ENCODE assay signal across 15 cellular contexts in genomic region chr2:181944164-181944913, GRCh38. TPM values are rescaled to one million over a fixed set of nuclear protein-coding genes. Genes with fewer than 3 reads are reported as not detected.
"Had no signal": no experiment of that assay in that cellular context is flagged by ENCODE, and none has a peak within 500 bp of the region (broad histone marks: within the 10 kb centered on the region; RNA-seq: fewer than 3 reads in every experiment).

No MANE protein-coding gene starts in this region.

- H3K27ac ChIP-seq: adrenal gland, coronary artery, tibial artery had no signal

- H3K4me1 Mint-ChIP-seq: activated naive CD4-positive, alpha-beta T cell treated with anti-CD3 and anti-CD28 coated beads, Interleukin-2, amount 50 U/mL, for 24 hours; immature natural killer cell; stimulated activated memory B cell treated with anti-CD40 and anti-IgM and Interleukin-4, amounts not matched to agents 10 μg/mL and 1 μg/mL and 100 μg/mL, for 72 hours had no signal

- DNase-seq: activated CD4-positive, CD25-positive, alpha-beta regulatory T cell treated with anti-CD3 and anti-CD28 coated beads, Interleukin-2, amount 50 U/mL, for 72 hours; adrenal gland; caudate nucleus; foreskin fibroblast; immature natural killer cell; stimulated activated CD4-positive, alpha-beta T cell treated with anti-CD3 and anti-CD28 coated beads, Interleukin-2, amount 100 ng/mL, for 48 hours; T-helper 1 cell; T1000; tibial artery had no signal

- H3K4me3 ChIP-seq: adrenal gland, coronary artery, tibial artery had no signal

- ATAC-seq: SK-N-SH treated with all-trans-retinoic acid at 6 μM for 48 hours; stimulated activated memory B cell treated with anti-CD40 and anti-IgM and Interleukin-4, amounts not matched to agents 10 μg/mL and 1 μg/mL and 100 μg/mL, for 72 hours had no signal

- H3K9me3 Mint-ChIP-seq: activated naive CD4-positive, alpha-beta T cell treated with anti-CD3 and anti-CD28 coated beads, Interleukin-2, amount 50 U/mL, for 24 hours; immature natural killer cell; stimulated activated memory B cell treated with anti-CD40 and anti-IgM and Interleukin-4, amounts not matched to agents 10 μg/mL and 1 μg/mL and 100 μg/mL, for 72 hours had no signal

- H3K4me1 ChIP-seq: adrenal gland had no signal

- H3K4me3 Mint-ChIP-seq: activated naive CD4-positive, alpha-beta T cell treated with anti-CD3 and anti-CD28 coated beads, Interleukin-2, amount 50 U/mL, for 24 hours; immature natural killer cell; stimulated activated memory B cell treated with anti-CD40 and anti-IgM and Interleukin-4, amounts not matched to agents 10 μg/mL and 1 μg/mL and 100 μg/mL, for 72 hours had no signal

- H3K9me3 ChIP-seq: adrenal gland, tibial artery had no signal

- H3K27me3 ChIP-seq: adrenal gland, tibial artery had no signal

- H3K36me3 Mint-ChIP-seq: immature natural killer cell; stimulated activated memory B cell treated with anti-CD40 and anti-IgM and Interleukin-4, amounts not matched to agents 10 μg/mL and 1 μg/mL and 100 μg/mL, for 72 hours had no signal

- H3K27ac Mint-ChIP-seq: activated naive CD4-positive, alpha-beta T cell treated with anti-CD3 and anti-CD28 coated beads, Interleukin-2, amount 50 U/mL, for 24 hours; immature natural killer cell; stimulated activated memory B cell treated with anti-CD40 and anti-IgM and Interleukin-4, amounts not matched to agents 10 μg/mL and 1 μg/mL and 100 μg/mL, for 72 hours had no signal

- H3K36me3 ChIP-seq: adrenal gland, tibial artery had no signal

RNA-seq across cellular contexts. Expression of gene PPP1R1C, which starts 41.3 kb away (rescaled TPM):
- total RNA-seq: endothelial cell of umbilical vein had no signal
- polyA plus RNA-seq: immature natural killer cell, neural cell had no signal
